Comparison of ENCODE assay signal across 31 cellular contexts in the genomic region with DNA sequence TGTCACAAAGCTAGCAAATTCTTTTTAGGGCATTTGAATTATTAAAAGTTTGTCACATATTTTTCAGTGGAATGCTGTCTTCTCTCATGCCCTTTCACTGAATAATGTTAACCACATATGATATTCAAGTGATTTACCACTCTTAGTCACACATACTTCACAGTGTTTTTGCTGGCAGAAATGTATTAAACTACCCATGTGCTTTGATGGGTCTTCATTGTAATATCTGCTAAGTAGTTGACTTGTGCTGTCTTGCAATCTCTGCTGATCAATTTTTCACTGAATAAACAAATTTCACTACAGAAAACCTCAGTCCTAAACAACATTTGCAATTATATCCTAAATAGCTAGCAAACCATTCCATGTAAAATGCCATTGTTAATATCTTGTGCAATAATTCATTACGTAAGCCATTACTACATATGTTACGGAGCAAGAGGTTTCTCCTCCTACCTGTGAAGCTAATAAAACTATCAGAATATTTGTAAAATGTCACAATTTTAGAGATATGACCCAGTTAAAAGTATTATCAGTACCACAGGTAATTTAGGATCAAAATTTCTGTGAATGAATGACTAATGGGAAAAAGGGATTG.
DNase-seq lines count a peak whose midpoint lies in the region; ATAC-seq and TF ChIP-seq lines count a peak whose summit lies in the region.
"Had no signal": no experiment of that assay in that cellular context is flagged by ENCODE, and none has a peak within 500 bp of the region (broad histone marks: within the 10 kb centered on the region; RNA-seq: fewer than 3 reads in every experiment).

No MANE protein-coding gene starts in this region.

- H3K79me2 ChIP-seq in hepatocyte, result no peaks in the 10 kb centered on the region

- H3K9me3 ChIP-seq in right cardiac atrium (ENCODE audit: control insufficient read depth, low read length), result no peaks in the 10 kb centered on the region
- no peaks in the 10 kb centered on the region for H3K9me3 ChIP-seq in hepatocyte (ENCODE audit: low read depth)
- H3K9me3 ChIP-seq: Caco-2, esophagus squamous epithelium, neutrophil, sigmoid colon, SJSA1, tibial artery had no signal

- ATAC-seq in foreskin keratinocyte (no peak), right cardiac atrium (no peak)
- ATAC-seq: left ventricle myocardium superior, T-cell had no signal

- no peaks in the 10 kb centered on the region for H3K36me3 ChIP-seq in hepatocyte (replicated peaks; ENCODE audit: insufficient read depth, low read depth)
- H3K36me3 ChIP-seq: esophagus squamous epithelium, neutrophil, sigmoid colon, SJSA1, tibial artery, WERI-Rb-1 had no signal

- H3K4me1 ChIP-seq in foreskin keratinocyte (no peaks in the 10 kb centered on the region), right cardiac atrium (ENCODE audit: control insufficient read depth, insufficient read depth, low read length) (no peaks in the 10 kb centered on the region), hepatocyte (ENCODE audit: insufficient read depth) (no peaks in the 10 kb centered on the region)
- H3K4me1 ChIP-seq: Caco-2, esophagus squamous epithelium, SJSA1, tibial artery had no signal

- no peak overlapping the region for H3K4me2 ChIP-seq in hepatocyte
- H3K4me2 ChIP-seq: KMS-11 had no signal

- H3K9me2 ChIP-seq in hepatocyte (replicated peaks; ENCODE audit: insufficient read depth), result no peaks in the 10 kb centered on the region

- DNase-seq in DMS79 (lab: John Stamatoyannopoulos, UW) (peak; percentile 4), DMS79 treated with DMSO at 0.1 percent for 48 hours (lab: John Stamatoyannopoulos, UW) (no peak), astrocyte of the hippocampus (ENCODE audit: low read depth, low spot score) (peak; percentile 24), foreskin keratinocyte (peak; percentile 16 to 57), right cardiac atrium (no peak), germinal center (ENCODE audit: low spot score) (no peak), hepatocyte (ENCODE audit: low spot score) (no peak), NCI-H345 treated with DMSO at 0.1 percent for 48 hours (lab: John Stamatoyannopoulos, UW; ENCODE audit: unreplicated experiment) (no peak)
- DNase-seq: activated CD4-positive, alpha-beta T cell treated with anti-CD3 and anti-CD28 coated beads for 4 hours; activated CD8-positive, alpha-beta memory T cell treated with anti-CD3 and anti-CD28 coated beads for 24 hours; activated T-cell treated with anti-CD3 and anti-CD28 coated beads for 4 hours; Caco-2; DMS53; esophagus squamous epithelium; GF-D8; glutamatergic neuron; left ventricle myocardium superior; NCI-H2029; NCI-H524 treated with DMSO at 0.1 percent for 48 hours; posterior cingulate gyrus; sigmoid colon; stimulated activated CD4-positive, alpha-beta T cell treated with anti-CD3 and anti-CD28 coated beads, Interleukin-15, amount 100 ng/mL, for 24 hours; stimulated activated CD4-positive, alpha-beta T cell treated with anti-CD3 and anti-CD28 coated beads, Interleukin-4, amount 100 ng/mL, for 4 hours; T-cell; tibial artery; WERI-Rb-1 had no signal

- H3K27me3 ChIP-seq in foreskin keratinocyte, result no peaks in the 10 kb centered on the region
- H3K27me3 ChIP-seq in right cardiac atrium (ENCODE audit: control insufficient read depth, insufficient read depth), result no peaks in the 10 kb centered on the region
- no peaks in the 10 kb centered on the region for H3K27me3 ChIP-seq in hepatocyte
- H3K27me3 ChIP-seq: esophagus squamous epithelium, neutrophil, sigmoid colon, SJSA1, tibial artery had no signal

- TF ChIP-seq CTCF in foreskin keratinocyte (conservative IDR thresholded peaks at IDR 0.05) (no peak), hepatocyte (IDR thresholded peaks at IDR 0.05; ENCODE audit: poor library complexity) (no peak)

- no peak overlapping the region for H3K4me3 ChIP-seq in right cardiac atrium (ENCODE audit: low read length)
- H3K4me3 ChIP-seq in hepatocyte, result no peak overlapping the region
- H3K4me3 ChIP-seq: esophagus squamous epithelium, sigmoid colon, SJSA1, tibial artery had no signal

- intact Hi-C loops in right cardiac atrium (cut with DNase I), result no loop called here

- no peak overlapping the region for H2AFZ ChIP-seq in hepatocyte

- H4K20me1 ChIP-seq in hepatocyte (ENCODE audit: insufficient read depth, poor library complexity, severe bottlenecking), result no peaks in the 10 kb centered on the region

- no peak overlapping the region for H3K27ac ChIP-seq in foreskin keratinocyte
- H3K27ac ChIP-seq in right cardiac atrium (ENCODE audit: low read length), result no peak overlapping the region
- no peak overlapping the region for H3K27ac ChIP-seq in hepatocyte
- H3K27ac ChIP-seq: 22Rv1, esophagus squamous epithelium, KMS-11, neutrophil, RWPE1, sigmoid colon, SJSA1, tibial artery, WERI-Rb-1 had no signal

- WGBS in right cardiac atrium, result 87% methylated on average over 2 of the region's 2 CpGs
- WGBS in hepatocyte (ENCODE audit: low lambda C conversion rate, missing lambda C conversion rate), result 89% methylated on average over 2 of the region's 2 CpGs

Comparison
In these comparisons a context has a peak if more than half of its experiments do, and no peak if none do; other contexts are left out.
1. DNase-seq: peak in DMS79 (single experiment), astrocyte of the hippocampus (single experiment) and foreskin keratinocyte (2 of 2); none in DMS79 treated with DMSO at 0.1 percent for 48 hours (single experiment), right cardiac atrium (0 of 3), germinal center (single experiment), hepatocyte (single experiment) and NCI-H345 treated with DMSO at 0.1 percent for 48 hours (single experiment).